In the genomic region with DNA sequence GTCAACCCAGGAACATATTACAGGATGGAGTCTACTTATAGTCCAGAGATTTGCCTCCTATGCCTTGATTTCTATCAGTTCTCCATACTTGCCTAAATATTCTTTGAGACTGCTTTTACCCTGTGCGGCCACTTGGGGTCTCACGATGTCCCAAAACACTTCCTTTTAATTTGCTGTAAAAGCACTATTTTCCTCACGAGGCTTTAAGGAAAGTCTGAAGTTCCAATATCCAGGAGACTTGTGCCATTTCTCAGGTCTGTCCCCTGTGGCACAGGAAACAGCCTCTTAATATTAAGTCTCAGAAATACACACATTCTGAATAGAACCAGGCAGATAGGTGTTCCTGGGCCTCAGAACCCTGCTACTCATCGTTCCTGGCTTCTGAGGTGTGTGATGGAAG, we compare ENCODE assay signal across 8 cellular contexts.
DNase-seq lines count a peak whose midpoint lies in the region; ATAC-seq and TF ChIP-seq lines count a peak whose summit lies in the region.

No MANE protein-coding gene starts in this region.

- in situ Hi-C loops in astrocyte of the spinal cord (cut with HindIII; ENCODE audit: low sequenced_read_pairs): no loop called here

- TF ChIP-seq CTCF in astrocyte of the spinal cord (IDR thresholded peaks at IDR 0.05; ENCODE audit: low read depth, low read length) (peak; percentile 68), upper lobe of left lung (IDR thresholded peaks at IDR 0.05) (peak in 5 of 6 experiments; percentile 27 to 65 (median 48)), sigmoid colon (IDR thresholded peaks at IDR 0.05) (peak in 2 of 4 experiments; percentile 4 to 29)

- TF ChIP-seq POLR2A in upper lobe of left lung (IDR thresholded peaks at IDR 0.05): no peak
- TF ChIP-seq POLR2A in sigmoid colon (IDR thresholded peaks at IDR 0.05): no peak

- H3K27ac ChIP-seq in upper lobe of left lung (peak overlapping the region in 1 of 4 donors; percentile 14), sigmoid colon (no peak overlapping the region)

- no peaks in the 10 kb centered on the region for H3K27me3 ChIP-seq in upper lobe of left lung
- H3K27me3 ChIP-seq in sigmoid colon: no peaks in the 10 kb centered on the region

- intact Hi-C loops in sigmoid colon (cut with DNase I): loop anchor here (5.0 kb wide), 2 partner anchors 144 to 234 kb away; a partner anchor contains a TSS

- TF ChIP-seq EP300 in upper lobe of left lung (IDR thresholded peaks at IDR 0.05) (no peak), sigmoid colon (IDR thresholded peaks at IDR 0.05) (no peak)

- WGBS in upper lobe of left lung, 2 donors: 19 to 24% methylated on average over 4 of the region's 4 CpGs
- 20 to 25% methylated on average over 4 of the region's 4 CpGs for WGBS in sigmoid colon, 2 donors

- DNase-seq in NCI-H524 (lab: John Stamatoyannopoulos, UW) (peak; percentile 2 to 27), NCI-H524 treated with DMSO at 0.1 percent for 48 hours (lab: John Stamatoyannopoulos, UW) (no peak), MV-4-11 (lab: John Stamatoyannopoulos, UW) (peak; percentile 36), astrocyte of the spinal cord (ENCODE audit: low read depth, low spot score) (peak; percentile 43), kidney glomerular epithelial cell (lab: John Stamatoyannopoulos, UW) (peak; percentile 11), upper lobe of left lung (peak in 1 of 2 donors; percentile 40), sigmoid colon (no peak)

- H3K36me3 ChIP-seq in upper lobe of left lung (no peaks in the 10 kb centered on the region), sigmoid colon (no peaks in the 10 kb centered on the region)

- no peak overlapping the region for H3K4me3 ChIP-seq in astrocyte of the spinal cord (ENCODE audit: low read depth, low read length)
- no peak overlapping the region for H3K4me3 ChIP-seq in upper lobe of left lung
- no peak overlapping the region for H3K4me3 ChIP-seq in sigmoid colon

- H3K9me3 ChIP-seq in upper lobe of left lung: no peaks in the 10 kb centered on the region
- H3K9me3 ChIP-seq in sigmoid colon: no peaks in the 10 kb centered on the region

- ATAC-seq in GM21526 (IDR thresholded peaks at IDR 0.05; ENCODE audit: low FRiP score, unreplicated experiment): peak; percentile 47
- peak; percentile 61 to 82 for ATAC-seq in upper lobe of left lung (ENCODE audit: low FRiP score in 2 of 2)

- peaks cover 5 to 17% (median 10%) of the 10 kb centered on the region in 4 donors for H3K4me1 ChIP-seq in upper lobe of left lung
- H3K4me1 ChIP-seq in sigmoid colon: peaks cover 0 to 16% (median 0%) of the 10 kb centered on the region in 4 donors

Comparison
In these comparisons a context has a peak if more than half of its experiments do, and no peak if none do; other contexts are left out.
1. DNase-seq: peak in NCI-H524 (2 of 2), MV-4-11 (single experiment), astrocyte of the spinal cord (single experiment) and kidney glomerular epithelial cell (single experiment); none in NCI-H524 treated with DMSO at 0.1 percent for 48 hours (single experiment) and sigmoid colon (single experiment).